8 cellular contexts compared by ENCODE assay signal in genomic region chr6:52577022-52577777, GRCh38. TPM values are rescaled to one million over a fixed set of nuclear protein-coding genes. Genes with fewer than 3 reads are reported as not detected.
A peak's percentile ranks its signal among the peaks of the same experiment; 100 is the strongest.
DNase-seq lines count a peak whose midpoint lies in the region; ATAC-seq, FAIRE-seq and TF ChIP-seq lines count a peak whose summit lies in the region.

Gene TRAM2 (minus strand): TSS chr6:52577060. CDS start chr6:52576915, 145 bp downstream.

- peak within 1 kb of the TSS; percentile 80 for H3K4me2 ChIP-seq in endothelial cell of umbilical vein (ENCODE audit: insufficient read depth, low read length)

- H3K9me1 ChIP-seq in endothelial cell of umbilical vein (replicated peaks; ENCODE audit: control insufficient read depth, extremely low read depth, insufficient read depth, low read length) = no peaks in the 10 kb centered on the region

- ATAC-seq in HG03432 (IDR thresholded peaks at IDR 0.05; ENCODE audit: unreplicated experiment) = peak; percentile 61

- intact Hi-C loops in endothelial cell of umbilical vein (cut with micrococcal nuclease) = loop anchor here (2.0 to 10.0 kb wide), 2 partner anchors 72 to 292 kb away; partner anchors contain the start of gene MCM3

- FAIRE-seq in endothelial cell of umbilical vein (lab: Jason Lieb, UNC) = peak; percentile 53

- H3K9ac ChIP-seq in endothelial cell of umbilical vein (replicated peaks; ENCODE audit: extremely low read depth, insufficient read depth, low read length) = peak within 1 kb of the TSS; percentile 77

- POLR2A ChIA-PET in endothelial cell of umbilical vein (lab: Charles Lee) = interaction anchor here (0.6 to 1.4 kb wide), 3 partner anchors 21 to 128 kb away, joined by 3 to 4 read pairs (median 4); no protein-coding TSS in a partner anchor

- no peaks in the 10 kb centered on the region for H3K27me3 ChIP-seq in endothelial cell of umbilical vein (ENCODE audit: control insufficient read depth in 2 of 2, insufficient read depth in 2 of 2, low read length in 2 of 2)
- H3K27me3 ChIP-seq in mononuclear cell (ENCODE audit: insufficient read depth, low read length) = no peaks in the 10 kb centered on the region

- TF ChIP-seq POLR2A in endothelial cell of umbilical vein (IDR thresholded peaks at IDR 0.05; ENCODE audit: low read depth, low read length) = peak; percentile 76

- H3K27ac ChIP-seq in endothelial cell of umbilical vein (ENCODE audit: insufficient read depth, low read depth, low read length) = peak within 1 kb of the TSS; percentile 67

- DNase-seq in C1 segment of cervical spinal cord (lab: John Stamatoyannopoulos, UW) (peak in 13 of 14 donors; percentile 53 to 89 (median 76)), GM19238 (ENCODE audit: insufficient read length, low spot score) (peak; percentile 73), NOMO-1 treated with dmso at 0.1 percent for 144 hours (lab: John Stamatoyannopoulos, UW; ENCODE audit: unreplicated experiment) (peak; percentile 63), endothelial cell of umbilical vein (ENCODE audit: low read depth, low spot score) (peak; percentile 75)
- peak; percentile 78 for DNase-seq in activated CD8-positive, alpha-beta memory T cell treated with anti-CD3 and anti-CD28 coated beads, Interleukin-2, amount 50 U/mL, for 4 hours
- DNase-seq in stimulated activated CD8-positive, alpha-beta memory T cell treated with anti-CD3 and anti-CD28 coated beads, Interleukin-2, amount 100 ng/mL, for 48 hours (ENCODE audit: low read depth in 2 of 2) = peak; percentile 43 to 60

- peak within 1 kb of the TSS; percentile 2 for H2AFZ ChIP-seq in endothelial cell of umbilical vein (ENCODE audit: low read depth, low read length)

- no peaks in the 10 kb centered on the region for H3K36me3 ChIP-seq in endothelial cell of umbilical vein (ENCODE audit: control insufficient read depth in 2 of 2, extremely low read depth in 1 of 2, insufficient read depth in 2 of 2, low read length in 2 of 2)

- no peak for TF ChIP-seq CTCF in endothelial cell of umbilical vein (IDR thresholded peaks at IDR 0.05; ENCODE audit: extremely low read depth in 1 of 2, insufficient read depth in 1 of 2, low read depth in 1 of 2, low read length in 2 of 2)

- peaks cover 45% of the 10 kb centered on the region for H3K79me2 ChIP-seq in endothelial cell of umbilical vein (ENCODE audit: control insufficient read depth, insufficient read depth, low read length)

- dilution Hi-C loops in endothelial cell of umbilical vein (cut with MboI; ENCODE audit: extremely low pct_ligation_motif_present, low sequenced_read_pairs) = no loop called here

- TSS peak; percentile 66 for BruUV-seq in endothelial cell of umbilical vein (replicated peaks; lab: Mats Ljungman, UMichigan)

- no peaks in the 10 kb centered on the region for H4K20me1 ChIP-seq in endothelial cell of umbilical vein (replicated peaks; ENCODE audit: control insufficient read depth, extremely low read depth, insufficient read depth, low read length)

- H3K4me3 ChIP-seq in endothelial cell of umbilical vein (replicated peaks in 1 of 3; ENCODE audit: insufficient read depth in 1 of 3, low read depth in 1 of 3, low read length in 3 of 3) = peak within 1 kb of the TSS; percentile 65 to 85 (median 67)
- peak within 1 kb of the TSS; percentile 87 for H3K4me3 ChIP-seq in mononuclear cell (ENCODE audit: low read length)

- H3K9me3 ChIP-seq in endothelial cell of umbilical vein (replicated peaks; ENCODE audit: control insufficient read depth, insufficient read depth, low read length) (no peaks in the 10 kb centered on the region), mononuclear cell (ENCODE audit: low read depth, low read length) (no peaks in the 10 kb centered on the region)

- CTCF ChIA-PET in endothelial cell of umbilical vein (lab: Charles Lee) = interaction anchor here (0.8 to 3.9 kb wide), 21 partner anchors 9 to 170 kb away, joined by 3 to 24 read pairs (median 4); no protein-coding TSS in a partner anchor

- peaks cover 38% of the 10 kb centered on the region for H3K4me1 ChIP-seq in endothelial cell of umbilical vein (ENCODE audit: control insufficient read depth, extremely low read depth, insufficient read depth, low read length)
- H3K4me1 ChIP-seq in mononuclear cell (ENCODE audit: insufficient read depth, low read length) = peaks cover 50% of the 10 kb centered on the region

TF ChIP-seq in endothelial cell of umbilical vein, 7 proteins besides CTCF, POLR2A, EP300 and RAD21:
- TF ChIP-seq POLR2AphosphoS5 (IDR thresholded peaks at IDR 0.05; ENCODE audit: insufficient read depth, low read depth, low read length) (peak; percentile 84), MAX (IDR thresholded peaks at IDR 0.05; ENCODE audit: insufficient read depth, insufficient read length) (no peak)

RNA-seq across cellular contexts. Expression of gene TRAM2, which starts in this region (rescaled TPM):
- total RNA-seq in endothelial cell of umbilical vein (85.9 and 98.6 TPM in 2 replicates), mononuclear cell (5.7 TPM)
- 79.5 and 85.7 TPM in 2 replicates for polyA plus RNA-seq in endothelial cell of umbilical vein
- polyA plus RNA-seq in endothelial cell of umbilical vein (2011; cell fraction: cytosol; rRNA removed) = 79.3 and 81.1 TPM in 2 replicates
- polyA plus RNA-seq in endothelial cell of umbilical vein (2011; cell fraction: nucleus; rRNA removed) = 129 and 133 TPM in 2 replicates
- 35.6 and 64.2 TPM in 2 replicates for polyA plus RNA-seq in endothelial cell of umbilical vein (2012)
- polyA minus RNA-seq in endothelial cell of umbilical vein = 123 and 155 TPM in 2 replicates
- 11.6 TPM for polyA minus RNA-seq in endothelial cell of umbilical vein (2011; cell fraction: cytosol; rRNA and poly(A)+ RNA removed)
- 51.9 and 71.3 TPM in 2 replicates for polyA minus RNA-seq in endothelial cell of umbilical vein (2011; cell fraction: nucleus; rRNA and poly(A)+ RNA removed)

Comparison
In these comparisons a context has a peak if more than half of its experiments do, and no peak if none do; other contexts are left out.
1. Peak in every context shown above with its lines: DNase-seq, ATAC-seq, H3K4me3 ChIP-seq and H3K27ac ChIP-seq.
2. RNA of gene TRAM2 (total RNA-seq): 85.9 to 98.6 TPM in endothelial cell of umbilical vein; 5.7 TPM in mononuclear cell (single experiment); every median in the first group is over 10 times any median in the second.